Comparison of ENCODE assay signal across 18 cellular contexts in genomic region chr1:2060082-2060481, GRCh38. TPM values are rescaled to one million over a fixed set of nuclear protein-coding genes. Genes with fewer than 3 reads are reported as not detected.
DNase-seq lines count a peak whose midpoint lies in the region; ATAC-seq and TF ChIP-seq lines count a peak whose summit lies in the region.
"Had no signal": no experiment of that assay in that cellular context is flagged by ENCODE, and none has a peak within 500 bp of the region (broad histone marks: within the 10 kb centered on the region; RNA-seq: fewer than 3 reads in every experiment).

No MANE protein-coding gene starts in this region.

- H4K20me1 ChIP-seq in PC-9 (ENCODE audit: insufficient read depth), result no peaks in the 10 kb centered on the region
- H4K20me1 ChIP-seq in neural progenitor cell (ENCODE audit: low read depth), result peaks cover 11% of the 10 kb centered on the region

- H2AFZ ChIP-seq in PC-9, result no peak overlapping the region
- H2AFZ ChIP-seq in neural progenitor cell (replicated peaks), result no peak overlapping the region

- TF ChIP-seq POLR2A in upper lobe of left lung (IDR thresholded peaks at IDR 0.05), result no peak

- H3K27me3 ChIP-seq in SJCRH30, result peaks cover 16% of the 10 kb centered on the region
- H3K27me3 ChIP-seq in lower lobe of right lung (ENCODE audit: low read depth), result no peaks in the 10 kb centered on the region
- no peaks in the 10 kb centered on the region for H3K27me3 ChIP-seq in upper lobe of left lung
- no peaks in the 10 kb centered on the region for H3K27me3 ChIP-seq in PC-9 (ENCODE audit: insufficient read depth, low read depth)
- H3K27me3 ChIP-seq in neural progenitor cell, result no peaks in the 10 kb centered on the region

- H3K4me2 ChIP-seq in PC-9 (no peak overlapping the region), neural progenitor cell (no peak overlapping the region)
- H3K4me2 ChIP-seq: A549 had no signal

- H3K9me3 ChIP-seq in SJCRH30 (replicated peaks), result no peaks in the 10 kb centered on the region
- peaks cover 4% of the 10 kb centered on the region for H3K9me3 ChIP-seq in lower lobe of right lung
- peaks cover 0 to 4% (median 2%) of the 10 kb centered on the region in 4 donors for H3K9me3 ChIP-seq in upper lobe of left lung
- no peaks in the 10 kb centered on the region for H3K9me3 ChIP-seq in PC-9 (ENCODE audit: insufficient read depth, low read depth)
- no peaks in the 10 kb centered on the region for H3K9me3 ChIP-seq in neural progenitor cell (ENCODE audit: low read depth)
- H3K9me3 ChIP-seq: BE2C had no signal

- peak overlapping the region; percentile 12; the same call in 1 of the 2 replicates for H3K4me3 ChIP-seq in SJCRH30
- H3K4me3 ChIP-seq in lower lobe of right lung, result no peak overlapping the region
- no peak overlapping the region for H3K4me3 ChIP-seq in upper lobe of left lung
- H3K4me3 ChIP-seq in PC-9, result no peak overlapping the region
- no peak overlapping the region for H3K4me3 ChIP-seq in neural progenitor cell
- H3K4me3 ChIP-seq: A549, GM12878 had no signal

- H3K36me3 ChIP-seq in SJCRH30, result no peaks in the 10 kb centered on the region
- H3K36me3 ChIP-seq in lower lobe of right lung, result peaks cover 30% of the 10 kb centered on the region
- peaks cover 0 to 29% (median 8%) of the 10 kb centered on the region in 4 donors for H3K36me3 ChIP-seq in upper lobe of left lung
- no peaks in the 10 kb centered on the region for H3K36me3 ChIP-seq in PC-9 (ENCODE audit: low read depth)
- peaks cover 7% of the 10 kb centered on the region for H3K36me3 ChIP-seq in neural progenitor cell
- H3K36me3 ChIP-seq: BE2C had no signal

- TF ChIP-seq CTCF in lower lobe of right lung (IDR thresholded peaks at IDR 0.05) (no peak), upper lobe of left lung (IDR thresholded peaks at IDR 0.05) (no peak), PC-9 (conservative IDR thresholded peaks at IDR 0.05) (no peak), neural progenitor cell (IDR thresholded peaks at IDR 0.05) (no peak)

- no peaks in the 10 kb centered on the region for H3K9me2 ChIP-seq in PC-9 (ENCODE audit: insufficient read depth)

- DNase-seq in G401 (ENCODE audit: low spot score) (peak; percentile 65), SJCRH30 (no peak), lower lobe of right lung (peak; percentile 78), upper lobe of left lung (peak; percentile 79 to 81), PC-9 (no peak), D341Med (ENCODE audit: low spot score) (no peak), neural progenitor cell (ENCODE audit: low spot score) (no peak)
- DNase-seq: BE2C; CD4-positive, CD25-positive, alpha-beta regulatory T cell; DMS 273 treated with DMSO at 0.1 percent for 48 hours; HCEC 1CT; HFFc6; KBM-7 had no signal

- peaks cover 15% of the 10 kb centered on the region for H3K9me3 Mint-ChIP-seq in neural progenitor cell

- in situ Hi-C loops in G401 (cut with HindIII; ENCODE audit: low sequenced_read_pairs), result no loop called here

- POLR2A ChIA-PET in PC-9 (lab: Charles Lee; ENCODE audit: unreplicated experiment), result no interaction called here

- H3K27me3 Mint-ChIP-seq in neural progenitor cell (ENCODE audit: insufficient read depth, low read depth), result peaks cover under 1% of the 10 kb centered on the region
- H3K27me3 Mint-ChIP-seq: CD4-positive, CD25-positive, alpha-beta regulatory T cell had no signal

- H3K36me3 Mint-ChIP-seq in neural progenitor cell, result peaks cover 10% of the 10 kb centered on the region

- intact Hi-C loops in lower lobe of right lung (cut with DNase I), result no loop called here
- intact Hi-C loops in PC-9 (cut with micrococcal nuclease; ENCODE audit: unreplicated experiment), result no loop called here

- H3F3A ChIP-seq in PC-9 (ENCODE audit: insufficient read depth, low read depth) (no peaks in the 10 kb centered on the region), neural progenitor cell (ENCODE audit: low read depth) (no peaks in the 10 kb centered on the region)

- CTCF ChIA-PET in PC-9 (lab: Charles Lee), result no interaction called here

- H3K4me1 ChIP-seq in SJCRH30 (peaks cover 6% of the 10 kb centered on the region; the same call in 1 of the 2 replicates), lower lobe of right lung (peaks cover 16% of the 10 kb centered on the region), upper lobe of left lung (peaks cover 0 to 28% (median 8%) of the 10 kb centered on the region in 4 donors), PC-9 (replicated peaks; ENCODE audit: insufficient read depth) (no peaks in the 10 kb centered on the region), neural progenitor cell (no peaks in the 10 kb centered on the region)
- H3K4me1 ChIP-seq: A549, BE2C had no signal

- no peak overlapping the region for H3K27ac Mint-ChIP-seq in neural progenitor cell
- H3K27ac Mint-ChIP-seq: CD4-positive, CD25-positive, alpha-beta regulatory T cell; HFFc6 had no signal

- H3K79me2 ChIP-seq in PC-9 (ENCODE audit: low read depth), result no peaks in the 10 kb centered on the region
- H3K79me2 ChIP-seq in neural progenitor cell (ENCODE audit: low read depth), result peaks cover 6% of the 10 kb centered on the region

- no peak overlapping the region for H3K27ac ChIP-seq in SJCRH30
- H3K27ac ChIP-seq in lower lobe of right lung, result peak overlapping the region; percentile 83
- H3K27ac ChIP-seq in upper lobe of left lung, result peak overlapping the region; percentile 63 to 88 (median 82)
- H3K27ac ChIP-seq in PC-9, result no peak overlapping the region
- H3K27ac ChIP-seq in neural progenitor cell, result no peak overlapping the region
- H3K27ac ChIP-seq: A549, HL-60 had no signal

- no TSS peak for BruUV-seq in PC-9 (replicated peaks; lab: Mats Ljungman, UMichigan)

- 64 to 84% methylated on average over 6 of the region's 15 CpGs for WGBS in upper lobe of left lung, 2 donors

- no peak overlapping the region for H3K9ac ChIP-seq in neural progenitor cell

- no peaks in the 10 kb centered on the region for H3K4me1 Mint-ChIP-seq in neural progenitor cell

- H3K4me3 Mint-ChIP-seq in neural progenitor cell, result no peak overlapping the region
- H3K4me3 Mint-ChIP-seq: CD4-positive, CD25-positive, alpha-beta regulatory T cell; HFFc6 had no signal

- no peak for TF ChIP-seq EP300 in upper lobe of left lung (IDR thresholded peaks at IDR 0.05)

- ATAC-seq in lower lobe of right lung (peak; percentile 75 to 81), upper lobe of left lung (ENCODE audit: low FRiP score in 2 of 2) (peak; percentile 25 to 75)
- ATAC-seq: A549, GM12878 had no signal

RNA-seq across cellular contexts. Expression of gene PRKCZ, which starts 9.9 kb away (rescaled TPM):
- total RNA-seq in G401 (2014; rRNA removed; shearing (Covaris generic)), result 96.8 and 107 TPM in 2 replicates
- 0.56 and 0.83 TPM in 2 replicates for total RNA-seq in SJCRH30 (2014; rRNA removed; shearing (Covaris generic))
- total RNA-seq in lower lobe of right lung (97.6 TPM), upper lobe of left lung (100 to 1,000 TPM; 107 to 169 (median 138) TPM), PC-9 (2021) (36.0 and 36.2 TPM in 2 replicates), neural progenitor cell (ENCODE audit: low replicate concordance) (33.4 and 47.2 TPM in 2 replicates)

RNA-seq across cellular contexts. Expression of gene GABRD, which starts 40.9 kb away (rescaled TPM):
- total RNA-seq in G401 (2014; rRNA removed; shearing (Covaris generic)), result 1.1 and 1.2 TPM in 2 replicates
- total RNA-seq in SJCRH30 (2014; rRNA removed; shearing (Covaris generic)), result not detected in 2 replicates
- total RNA-seq in lower lobe of right lung (2.7 TPM), upper lobe of left lung (1 to 10 TPM in 2 of 6 donors, under 1 TPM in 1, not detected in 3; 0.26 to 8.2 (median 1.2) TPM), PC-9 (2021) (not detected in 2 replicates), neural progenitor cell (ENCODE audit: low replicate concordance) (0.31 and 0.45 TPM in 2 replicates)
- total RNA-seq: Daoy, GM12878, HFFc6 had no signal

RNA-seq across cellular contexts. Expression of gene CFAP74, which starts 56.5 kb away (rescaled TPM):
- not detected in 2 replicates for total RNA-seq in G401 (2014; rRNA removed; shearing (Covaris generic))
- total RNA-seq in SJCRH30 (2014; rRNA removed; shearing (Covaris generic)), result not detected in 2 replicates
- total RNA-seq in lower lobe of right lung, result 6.6 TPM
- total RNA-seq in upper lobe of left lung, result 10 to 100 TPM in 2 of 6 donors, 1 to 10 TPM in 3, under 1 TPM in 1; 0.14 to 19.8 (median 6.2) TPM
- 2.8 and 3.0 TPM in 2 replicates for total RNA-seq in PC-9 (2021)
- total RNA-seq in neural progenitor cell (ENCODE audit: low replicate concordance), result 0.19 TPM in 1 of 2 replicates, not detected in the other
- total RNA-seq: CD4-positive, CD25-positive, alpha-beta regulatory T cell; Daoy; GM12878; H4; HFFc6 had no signal

Comparison
In these comparisons a context has a peak if more than half of its experiments do, and no peak if none do; other contexts are left out.
1. DNase-seq: peak in G401 (single experiment), lower lobe of right lung (single experiment) and upper lobe of left lung (2 of 2); none in SJCRH30 (0 of 2), PC-9 (0 of 2), D341Med (single experiment) and neural progenitor cell (single experiment).
2. H3K27ac ChIP-seq: peak in lower lobe of right lung (single experiment) and upper lobe of left lung (4 of 4); none in SJCRH30 (single experiment), PC-9 (single experiment) and neural progenitor cell (single experiment).
3. RNA of gene PRKCZ, which starts 9.9 kb away (total RNA-seq): 107 to 169 TPM in upper lobe of left lung, 97.6 TPM in lower lobe of right lung (single experiment), 96.8 to 107 TPM in G401, 36.0 to 36.2 TPM in PC-9 and 33.4 to 47.2 TPM in neural progenitor cell; 0.56 to 0.83 TPM in SJCRH30; every median in the first group is over 10 times any median in the second.